Comparison of ENCODE assay signal across 29 cellular contexts in genomic region chr6:26464416-26465131, GRCh38. TPM values are rescaled to one million over a fixed set of nuclear protein-coding genes. Genes with fewer than 3 reads are reported as not detected.
DNase-seq lines count a peak whose midpoint lies in the region; TF ChIP-seq lines count a peak whose summit lies in the region.
"Had no signal": no experiment of that assay in that cellular context is flagged by ENCODE, and none has a peak within 500 bp of the region (broad histone marks: within the 10 kb centered on the region; RNA-seq: fewer than 3 reads in every experiment).

No MANE protein-coding gene starts in this region.

- peaks cover 29% of the 10 kb centered on the region for H3K79me2 ChIP-seq in SK-N-SH (ENCODE audit: insufficient read depth)

- H2AFZ ChIP-seq in SK-N-SH (ENCODE audit: low read depth) = no peak overlapping the region
- H2AFZ ChIP-seq: neural progenitor cell had no signal

- H3K27ac Mint-ChIP-seq in T-helper 1 cell treated with Interleukin-12 subunit alpha and Interleukin-12 subunit beta and Interleukin-4 antibody, amounts not matched to agents 30 μg/mL and 1 μg/mL, for 36 hours = peak overlapping the region; percentile 62
- peak overlapping the region; percentile 18 to 81 (median 26) for H3K27ac Mint-ChIP-seq in CD4-positive, alpha-beta memory T cell
- H3K27ac Mint-ChIP-seq in activated CD4-positive, alpha-beta memory T cell treated with anti-CD3 and anti-CD28 coated beads, Interleukin-2, amount 10 ng/mL, durations not matched to agents 7 days and 5 days = peak overlapping the region; percentile 0
- no peak overlapping the region for H3K27ac Mint-ChIP-seq in endothelial cell (ENCODE audit: unreplicated experiment)
- H3K27ac Mint-ChIP-seq: H9, neural progenitor cell had no signal

- no peaks in the 10 kb centered on the region for H4K20me1 ChIP-seq in SK-N-SH (ENCODE audit: insufficient read depth)

- POLR2A ChIA-PET in CD4-positive, alpha-beta memory T cell (lab: Charles Lee; ENCODE audit: partially characterized antibody) = interaction anchor here (0.9 to 2.8 kb wide), 6 partner anchors 9 to 73 kb away, joined by 3 to 22 read pairs (median 4); no protein-coding TSS in a partner anchor
- POLR2A ChIA-PET in activated CD4-positive, alpha-beta memory T cell treated with anti-CD3 and anti-CD28 coated beads, Interleukin-2, amount 10 ng/mL, durations not matched to agents 7 days and 5 days (lab: Charles Lee) = interaction anchor here (0.9 to 1.1 kb wide), 3 partner anchors 8 to 25 kb away, joined by 3 read pairs; no protein-coding TSS in a partner anchor
- POLR2A ChIA-PET in SK-N-SH (lab: Yijun Ruan, JAX) = no interaction called here

- H3K9me3 ChIP-seq in CD4-positive, alpha-beta memory T cell (ENCODE audit: control insufficient read depth in 1 of 2, low read length in 2 of 2) = no peaks in the 10 kb centered on the region
- H3K9me3 ChIP-seq in colonic mucosa = no peaks in the 10 kb centered on the region
- H3K9me3 ChIP-seq in SK-N-SH = no peaks in the 10 kb centered on the region
- H3K9me3 ChIP-seq: BLaER1, esophagus muscularis mucosa, Peyer's patch, prostate gland, SJSA1, uterus had no signal

- H3K9me2 ChIP-seq in SK-N-SH = no peaks in the 10 kb centered on the region

- H3F3A ChIP-seq in SK-N-SH (replicated peaks; ENCODE audit: insufficient read depth) = peaks cover 3% of the 10 kb centered on the region

- peak overlapping the region; percentile 3 for H3K27ac ChIP-seq in CD4-positive, alpha-beta memory T cell (ENCODE audit: low read depth, low read length)
- no peak overlapping the region for H3K27ac ChIP-seq in colonic mucosa
- no peak overlapping the region for H3K27ac ChIP-seq in SK-N-SH (ENCODE audit: low read depth in 2 of 2, low read length in 1 of 2)
- H3K27ac ChIP-seq: BLaER1, esophagus muscularis mucosa, neural progenitor cell, Peyer's patch, prostate gland, SJSA1, uterus had no signal

- intact Hi-C loops in CD4-positive, alpha-beta memory T cell (cut with micrococcal nuclease) = no loop called here
- intact Hi-C loops in colonic mucosa (cut with DNase I) = no loop called here

- no peaks in the 10 kb centered on the region for H3K27me3 ChIP-seq in CD4-positive, alpha-beta memory T cell (ENCODE audit: insufficient read depth, low read length)
- H3K27me3 ChIP-seq in colonic mucosa = no peaks in the 10 kb centered on the region
- H3K27me3 ChIP-seq in SK-N-SH (ENCODE audit: insufficient read depth) = no peaks in the 10 kb centered on the region
- H3K27me3 ChIP-seq: BLaER1, esophagus muscularis mucosa, neural progenitor cell, Peyer's patch, SJSA1, uterus had no signal

- H3K9ac ChIP-seq in colonic mucosa (ENCODE audit: low read depth in 2 of 2, low read length in 2 of 2) (no peak overlapping the region), SK-N-SH (no peak overlapping the region)
- H3K9ac ChIP-seq: BLaER1, neural progenitor cell had no signal

- no peak overlapping the region for H3K4me2 ChIP-seq in SK-N-SH
- H3K4me2 ChIP-seq: BLaER1, neural progenitor cell had no signal

- in situ Hi-C loops in GM13977 (cut with MboI; ENCODE audit: low pct_unique_long_range_greater_than_20kb, low sequenced_read_pairs, unreplicated experiment) = no loop called here

- no peak for TF ChIP-seq RAD21 in SK-N-SH (IDR thresholded peaks at IDR 0.05; ENCODE audit: low read length)

- H3K36me3 Mint-ChIP-seq in T-helper 1 cell treated with Interleukin-12 subunit alpha and Interleukin-12 subunit beta and Interleukin-4 antibody, amounts not matched to agents 30 μg/mL and 1 μg/mL, for 36 hours (ENCODE audit: low read depth) = peaks cover 77% of the 10 kb centered on the region
- peaks cover 89 to 93% of the 10 kb centered on the region in 2 donors for H3K36me3 Mint-ChIP-seq in CD4-positive, alpha-beta memory T cell
- peaks cover 95% of the 10 kb centered on the region for H3K36me3 Mint-ChIP-seq in activated CD4-positive, alpha-beta memory T cell treated with anti-CD3 and anti-CD28 coated beads, Interleukin-2, amount 10 ng/mL, durations not matched to agents 7 days and 5 days (ENCODE audit: low read depth)
- H3K36me3 Mint-ChIP-seq in endothelial cell (ENCODE audit: low read depth, unreplicated experiment) = peaks cover 75% of the 10 kb centered on the region

- no peak for TF ChIP-seq EP300 in SK-N-SH (IDR thresholded peaks at IDR 0.05; ENCODE audit: borderline replicate concordance in 1 of 2, low read depth in 1 of 2, low read length in 1 of 2)

- 98% methylated on average over 7 of the region's 7 CpGs for WGBS in SK-N-SH (ENCODE audit: low lambda C conversion rate)

- no peak overlapping the region for H3K4me3 Mint-ChIP-seq in T-helper 1 cell treated with Interleukin-12 subunit alpha and Interleukin-12 subunit beta and Interleukin-4 antibody, amounts not matched to agents 30 μg/mL and 1 μg/mL, for 36 hours
- H3K4me3 Mint-ChIP-seq in CD4-positive, alpha-beta memory T cell = no peak overlapping the region
- H3K4me3 Mint-ChIP-seq in activated CD4-positive, alpha-beta memory T cell treated with anti-CD3 and anti-CD28 coated beads, Interleukin-2, amount 10 ng/mL, durations not matched to agents 7 days and 5 days = no peak overlapping the region
- H3K4me3 Mint-ChIP-seq in endothelial cell (ENCODE audit: unreplicated experiment) = peak overlapping the region; percentile 38
- H3K4me3 Mint-ChIP-seq: H9, neural progenitor cell had no signal

- H3K9me3 Mint-ChIP-seq in T-helper 1 cell treated with Interleukin-12 subunit alpha and Interleukin-12 subunit beta and Interleukin-4 antibody, amounts not matched to agents 30 μg/mL and 1 μg/mL, for 36 hours = no peaks in the 10 kb centered on the region
- no peaks in the 10 kb centered on the region for H3K9me3 Mint-ChIP-seq in CD4-positive, alpha-beta memory T cell
- H3K9me3 Mint-ChIP-seq in activated CD4-positive, alpha-beta memory T cell treated with anti-CD3 and anti-CD28 coated beads, Interleukin-2, amount 10 ng/mL, durations not matched to agents 7 days and 5 days = no peaks in the 10 kb centered on the region
- no peaks in the 10 kb centered on the region for H3K9me3 Mint-ChIP-seq in endothelial cell (ENCODE audit: unreplicated experiment)
- H3K9me3 Mint-ChIP-seq: H9, neural progenitor cell had no signal

- no peaks in the 10 kb centered on the region for H3K27me3 Mint-ChIP-seq in T-helper 1 cell treated with Interleukin-12 subunit alpha and Interleukin-12 subunit beta and Interleukin-4 antibody, amounts not matched to agents 30 μg/mL and 1 μg/mL, for 36 hours (ENCODE audit: low read depth)
- no peaks in the 10 kb centered on the region for H3K27me3 Mint-ChIP-seq in CD4-positive, alpha-beta memory T cell
- H3K27me3 Mint-ChIP-seq in activated CD4-positive, alpha-beta memory T cell treated with anti-CD3 and anti-CD28 coated beads, Interleukin-2, amount 10 ng/mL, durations not matched to agents 7 days and 5 days = no peaks in the 10 kb centered on the region
- peaks cover 10% of the 10 kb centered on the region for H3K27me3 Mint-ChIP-seq in endothelial cell (ENCODE audit: unreplicated experiment)

- H3K4me3 ChIP-seq in CD4-positive, alpha-beta memory T cell (ENCODE audit: low read length in 2 of 2) = no peak overlapping the region
- no peak overlapping the region for H3K4me3 ChIP-seq in colonic mucosa
- no peak overlapping the region for H3K4me3 ChIP-seq in SK-N-SH (ENCODE audit: low read depth in 2 of 2, low read length in 1 of 2)
- H3K4me3 ChIP-seq: BLaER1, esophagus muscularis mucosa, neural progenitor cell, Peyer's patch, prostate gland, SJSA1, uterus had no signal

- no peak for DNase-seq in T-helper 1 cell
- no peak for DNase-seq in CD4-positive, alpha-beta memory T cell
- DNase-seq in activated CD4-positive, alpha-beta memory T cell treated with anti-CD3 and anti-CD28 coated beads, Interleukin-2, amount 10 ng/mL, durations not matched to agents 7 days and 5 days = no peak
- no peak for DNase-seq in endothelial cell (ENCODE audit: low spot score)
- no peak for DNase-seq in GM13977 (ENCODE audit: low spot score)
- DNase-seq in colonic mucosa = no peak
- no peak for DNase-seq in SK-N-SH
- DNase-seq: 8988T; activated CD4-positive, CD25-positive, alpha-beta regulatory T cell treated with anti-CD3 and anti-CD28 coated beads, Interleukin-2, amount 50 U/mL, for 72 hours; activated T-cell treated with anti-CD3 and anti-CD28 coated beads for 4 hours; central memory CD4-positive, alpha-beta T cell; DMS153; GF-D8; H9; left cardiac atrium; NCI-H1694; NCI-H226; Peyer's patch; small intestine; stimulated activated CD4-positive, alpha-beta T cell treated with anti-CD3 and anti-CD28 coated beads, Interleukin-4, amount 100 ng/mL, for 24 hours; substantia nigra; uterus had no signal

- no peak for TF ChIP-seq CTCF in endothelial cell (IDR thresholded peaks at IDR 0.05; ENCODE audit: unreplicated experiment)
- no peak for TF ChIP-seq CTCF in GM13977 (IDR thresholded peaks at IDR 0.05; ENCODE audit: extremely low read depth, insufficient read depth, missing control alignments)
- no peak for TF ChIP-seq CTCF in colonic mucosa (IDR thresholded peaks at IDR 0.05)
- no peak for TF ChIP-seq CTCF in SK-N-SH (IDR thresholded peaks at IDR 0.05)

- peaks cover 36% of the 10 kb centered on the region for H3K4me1 Mint-ChIP-seq in T-helper 1 cell treated with Interleukin-12 subunit alpha and Interleukin-12 subunit beta and Interleukin-4 antibody, amounts not matched to agents 30 μg/mL and 1 μg/mL, for 36 hours (ENCODE audit: low read depth)
- peaks cover 37 to 55% (median 50%) of the 10 kb centered on the region in 4 donors for H3K4me1 Mint-ChIP-seq in CD4-positive, alpha-beta memory T cell
- peaks cover 45% of the 10 kb centered on the region for H3K4me1 Mint-ChIP-seq in activated CD4-positive, alpha-beta memory T cell treated with anti-CD3 and anti-CD28 coated beads, Interleukin-2, amount 10 ng/mL, durations not matched to agents 7 days and 5 days
- H3K4me1 Mint-ChIP-seq in endothelial cell (ENCODE audit: unreplicated experiment) = peaks cover 17% of the 10 kb centered on the region

- CTCF ChIA-PET in CD4-positive, alpha-beta memory T cell (lab: Charles Lee; ENCODE audit: partially characterized antibody) = interaction anchor here (0.9 to 1.6 kb wide), 5 partner anchors 9 to 120 kb away, joined by 3 to 7 read pairs (median 3); partner anchors contain the start of gene HMGN4
- CTCF ChIA-PET in activated CD4-positive, alpha-beta memory T cell treated with anti-CD3 and anti-CD28 coated beads, Interleukin-2, amount 10 ng/mL, durations not matched to agents 7 days and 5 days (lab: Charles Lee) = interaction anchor here (0.6 to 1.0 kb wide), 3 partner anchors 10 to 679 kb away, joined by 3 read pairs; partner anchors contain the start of gene HMGN4
- CTCF ChIA-PET in SK-N-SH (lab: Yijun Ruan, JAX) = interaction anchor here (0.7 to 0.9 kb wide), 2 partner anchors 123 kb away, joined by 3 read pairs; no protein-coding TSS in a partner anchor

- peaks cover 83% of the 10 kb centered on the region for H3K36me3 ChIP-seq in CD4-positive, alpha-beta memory T cell (ENCODE audit: insufficient read depth, low read length)
- H3K36me3 ChIP-seq in colonic mucosa (peaks cover 29% of the 10 kb centered on the region), SK-N-SH (replicated peaks in 1 of 2; ENCODE audit: control insufficient read depth in 1 of 2, insufficient read depth in 2 of 2, low read length in 1 of 2) (peaks cover 69 to 74% of the 10 kb centered on the region in 2 experiments)
- H3K36me3 ChIP-seq: neural progenitor cell, uterus had no signal

- H3K4me1 ChIP-seq in CD4-positive, alpha-beta memory T cell (ENCODE audit: insufficient read depth, low read length) = peaks cover 39% of the 10 kb centered on the region
- H3K4me1 ChIP-seq in colonic mucosa = peaks cover 11% of the 10 kb centered on the region
- peaks cover 5 to 8% of the 10 kb centered on the region in 2 experiments; a peak in 1 of 4 replicates for H3K4me1 ChIP-seq in SK-N-SH (ENCODE audit: control insufficient read depth in 1 of 2, insufficient read depth in 2 of 2, low read depth in 1 of 2, low read length in 1 of 2)
- H3K4me1 ChIP-seq: neural progenitor cell had no signal

RNA-seq across cellular contexts. Expression of gene BTN2A1, which starts 6.8 kb away (rescaled TPM):
- 10 to 100 TPM; 57.0 to 62.8 TPM for total RNA-seq in CD4-positive, alpha-beta memory T cell
- polyA plus RNA-seq in CD4-positive, alpha-beta memory T cell = 10 to 100 TPM; 10.9 to 15.9 TPM
- total RNA-seq in activated CD4-positive, alpha-beta memory T cell treated with anti-CD3 and anti-CD28 coated beads, Interleukin-2, amount 10 ng/mL, durations not matched to agents 7 days and 5 days = 10 to 100 TPM; 28.2 to 31.0 TPM
- total RNA-seq in endothelial cell (ENCODE audit: unreplicated experiment) = 28.7 TPM
- total RNA-seq in colonic mucosa = 10 to 100 TPM; 17.8 to 27.8 TPM
- 21.2 and 28.6 TPM in 2 replicates for polyA plus RNA-seq in SK-N-SH (2012; rRNA removed)
- polyA plus RNA-seq in SK-N-SH (2012; cell fraction: cytosol; rRNA removed) = 18.7 and 19.5 TPM in 2 replicates
- 46.6 and 50.0 TPM in 2 replicates for polyA plus RNA-seq in SK-N-SH (2012; cell fraction: nucleus; rRNA removed)

RNA-seq across cellular contexts. Expression of gene BTN3A3, which starts 24.3 kb away (rescaled TPM):
- total RNA-seq in CD4-positive, alpha-beta memory T cell = 100 to 1,000 TPM; 211 to 215 TPM
- polyA plus RNA-seq in CD4-positive, alpha-beta memory T cell = 10 to 100 TPM; 72.7 to 72.9 TPM
- total RNA-seq in activated CD4-positive, alpha-beta memory T cell treated with anti-CD3 and anti-CD28 coated beads, Interleukin-2, amount 10 ng/mL, durations not matched to agents 7 days and 5 days = 10 to 100 TPM; 63.5 to 63.6 TPM
- total RNA-seq in endothelial cell (ENCODE audit: unreplicated experiment) = 3.1 TPM
- total RNA-seq in colonic mucosa = 10 to 100 TPM; 14.9 to 20.9 TPM
- polyA plus RNA-seq in SK-N-SH (2012; rRNA removed) = 6.9 and 8.8 TPM in 2 replicates
- polyA plus RNA-seq in SK-N-SH (2012; cell fraction: cytosol; rRNA removed) = 6.3 and 7.3 TPM in 2 replicates
- 21.5 and 23.0 TPM in 2 replicates for polyA plus RNA-seq in SK-N-SH (2012; cell fraction: nucleus; rRNA removed)

RNA-seq across cellular contexts. Expression of gene BTN1A1, which starts 35.5 kb away (rescaled TPM):
- not detected for total RNA-seq in CD4-positive, alpha-beta memory T cell
- under 1 TPM in 1 of 2 donors, not detected in 1; 0.08 TPM for polyA plus RNA-seq in CD4-positive, alpha-beta memory T cell
- total RNA-seq in activated CD4-positive, alpha-beta memory T cell treated with anti-CD3 and anti-CD28 coated beads, Interleukin-2, amount 10 ng/mL, durations not matched to agents 7 days and 5 days = not detected
- total RNA-seq in endothelial cell (ENCODE audit: unreplicated experiment) (1.4 TPM), colonic mucosa (not detected)
- polyA plus RNA-seq in SK-N-SH (2012; rRNA removed) = not detected in 2 replicates
- polyA plus RNA-seq in SK-N-SH (2012; cell fraction: cytosol; rRNA removed) = 0.01 TPM in 1 of 2 replicates, not detected in the other
- not detected in 2 replicates for polyA plus RNA-seq in SK-N-SH (2012; cell fraction: nucleus; rRNA removed)
- total RNA-seq: esophagus muscularis mucosa, left cardiac atrium, mesenteric fat pad, Peyer's patch, SJSA1 had no signal
